ENCODE assay signal across 27 cellular contexts in the genomic region with DNA sequence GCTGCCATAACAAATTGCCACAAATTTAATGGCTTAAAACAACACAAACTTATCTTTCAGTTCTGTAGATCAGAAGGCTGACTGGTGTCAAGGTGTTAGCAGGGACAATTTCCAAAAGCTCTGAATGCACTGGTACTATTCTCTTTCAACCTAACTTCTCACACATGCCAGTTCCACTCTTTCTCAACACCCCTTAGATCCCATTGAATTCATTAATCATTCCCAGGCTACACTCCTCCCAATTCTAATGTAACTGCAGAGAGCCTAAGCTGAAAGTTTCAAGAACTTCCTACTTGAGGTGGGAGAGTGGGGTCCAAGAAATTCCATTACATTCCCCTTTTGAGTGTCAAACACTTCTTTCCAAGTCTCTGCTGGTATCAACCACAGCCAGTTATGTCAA.
"Had no signal": no experiment of that assay in that cellular context is flagged by ENCODE, and none has a peak within 500 bp of the region (broad histone marks: within the 10 kb centered on the region; RNA-seq: fewer than 3 reads in every experiment).

No MANE protein-coding gene starts in this region.

- H3K36me3 Mint-ChIP-seq: stimulated activated effector memory CD8-positive, alpha-beta T cell treated with anti-CD3 and anti-CD28 coated beads, Interleukin-12 subunit alpha, Interleukin-12 subunit beta, amount 100 ng/mL, for 72 hours; stimulated activated memory B cell treated with anti-CD40 and anti-IgM and Interleukin-4, amounts not matched to agents 10 μg/mL and 1 μg/mL and 100 μg/mL, for 72 hours; type B pancreatic cell had no signal

- H3K27me3 Mint-ChIP-seq: stimulated activated memory B cell treated with anti-CD40 and anti-IgM and Interleukin-4, amounts not matched to agents 10 μg/mL and 1 μg/mL and 100 μg/mL, for 72 hours; stimulated activated naive CD8-positive, alpha-beta T cell treated with anti-CD3 and anti-CD28 coated beads, Interleukin-15, amount 100 ng/mL, for 72 hours; stimulated activated naive CD8-positive, alpha-beta T cell treated with anti-CD3 and anti-CD28 coated beads, Interleukin-15, Interleukin-2, amounts not matched to agents 100 ng/mL and 50 ng/mL, for 24 hours; type B pancreatic cell had no signal

- H3K4me3 ChIP-seq: stomach, suprapubic skin, testis, thoracic aorta, thyroid gland, tibial artery, tibial nerve, transverse colon, upper lobe of left lung, uterus, vagina had no signal

- H3K27ac ChIP-seq: stomach, suprapubic skin, testis, thoracic aorta, thyroid gland, tibial artery, tibial nerve, transverse colon, upper lobe of left lung, uterus, vagina had no signal

- H3K4me1 ChIP-seq: stomach, thyroid gland, tibial artery, tibial nerve, upper lobe of left lung, uterus, vagina had no signal

- H3K4me3 Mint-ChIP-seq: stimulated activated effector memory CD8-positive, alpha-beta T cell treated with anti-CD3 and anti-CD28 coated beads, Interleukin-12 subunit alpha, Interleukin-12 subunit beta, amount 100 ng/mL, for 72 hours; stimulated activated memory B cell treated with anti-CD40 and anti-IgM and Interleukin-4, amounts not matched to agents 10 μg/mL and 1 μg/mL and 100 μg/mL, for 72 hours; stimulated activated naive CD8-positive, alpha-beta T cell treated with anti-CD3 and anti-CD28 coated beads, Interleukin-15, amount 100 ng/mL, for 72 hours; stimulated activated naive CD8-positive, alpha-beta T cell treated with anti-CD3 and anti-CD28 coated beads, Interleukin-15, Interleukin-2, amounts not matched to agents 100 ng/mL and 50 ng/mL, for 24 hours; type B pancreatic cell had no signal

- H3K9me3 Mint-ChIP-seq: stimulated activated effector memory CD8-positive, alpha-beta T cell treated with anti-CD3 and anti-CD28 coated beads, Interleukin-12 subunit alpha, Interleukin-12 subunit beta, amount 100 ng/mL, for 72 hours; stimulated activated memory B cell treated with anti-CD40 and anti-IgM and Interleukin-4, amounts not matched to agents 10 μg/mL and 1 μg/mL and 100 μg/mL, for 72 hours; stimulated activated naive CD8-positive, alpha-beta T cell treated with anti-CD3 and anti-CD28 coated beads, Interleukin-15, amount 100 ng/mL, for 72 hours; stimulated activated naive CD8-positive, alpha-beta T cell treated with anti-CD3 and anti-CD28 coated beads, Interleukin-15, Interleukin-2, amounts not matched to agents 100 ng/mL and 50 ng/mL, for 24 hours; type B pancreatic cell had no signal

- H3K9me3 ChIP-seq: stomach, suprapubic skin, testis, thoracic aorta, thyroid gland, tibial artery, tibial nerve, transverse colon, upper lobe of left lung, uterus, vagina had no signal

- H3K27ac Mint-ChIP-seq: stimulated activated effector memory CD8-positive, alpha-beta T cell treated with anti-CD3 and anti-CD28 coated beads, Interleukin-12 subunit alpha, Interleukin-12 subunit beta, amount 100 ng/mL, for 72 hours; stimulated activated memory B cell treated with anti-CD40 and anti-IgM and Interleukin-4, amounts not matched to agents 10 μg/mL and 1 μg/mL and 100 μg/mL, for 72 hours; stimulated activated naive CD8-positive, alpha-beta T cell treated with anti-CD3 and anti-CD28 coated beads, Interleukin-15, amount 100 ng/mL, for 72 hours; stimulated activated naive CD8-positive, alpha-beta T cell treated with anti-CD3 and anti-CD28 coated beads, Interleukin-15, Interleukin-2, amounts not matched to agents 100 ng/mL and 50 ng/mL, for 24 hours; type B pancreatic cell had no signal

- DNase-seq: stimulated activated CD4-positive, alpha-beta T cell treated with anti-CD3 and anti-CD28 coated beads, Interleukin-2, amount 100 ng/mL, for 24 hours; stimulated activated CD4-positive, alpha-beta T cell treated with anti-CD3 and anti-CD28 coated beads, Interleukin-2, amount 100 ng/mL, for 48 hours; stimulated activated CD4-positive, alpha-beta T cell treated with anti-CD3 and anti-CD28 coated beads, Interleukin-4, amount 100 ng/mL, for 1 hour; stimulated activated CD4-positive, alpha-beta T cell treated with anti-CD3 and anti-CD28 coated beads, Interleukin-4, amount 100 ng/mL, for 24 hours; stimulated activated CD4-positive, alpha-beta T cell treated with anti-CD3 and anti-CD28 coated beads, Interleukin-4, amount 100 ng/mL, for 4 hours; stimulated activated CD8-positive, alpha-beta memory T cell treated with anti-CD3 and anti-CD28 coated beads, Interleukin-4, amount 100 ng/mL, for 48 hours; stimulated activated naive CD4-positive, alpha-beta T cell; stimulated activated naive CD4-positive, alpha-beta T cell treated with Interleukin-2 at 50 U/mL for 16 hours; stimulated activated naive CD8-positive, alpha-beta T cell treated with anti-CD3 and anti-CD28 coated beads, Interleukin-15, amount 100 ng/mL, for 72 hours; stimulated activated naive CD8-positive, alpha-beta T cell treated with anti-CD3 and anti-CD28 coated beads, Interleukin-15, Interleukin-2, amounts not matched to agents 100 U/mL and 50 U/mL, for 24 hours; stomach; substantia nigra; testis; thyroid gland; tibial artery; transverse colon; trophoblast cell; upper lobe of left lung; uterus had no signal

- H3K27me3 ChIP-seq: stomach, suprapubic skin, testis, thyroid gland, tibial artery, tibial nerve, transverse colon, upper lobe of left lung, uterus, vagina had no signal

- H3K4me1 Mint-ChIP-seq: stimulated activated effector memory CD8-positive, alpha-beta T cell treated with anti-CD3 and anti-CD28 coated beads, Interleukin-12 subunit alpha, Interleukin-12 subunit beta, amount 100 ng/mL, for 72 hours; stimulated activated memory B cell treated with anti-CD40 and anti-IgM and Interleukin-4, amounts not matched to agents 10 μg/mL and 1 μg/mL and 100 μg/mL, for 72 hours; stimulated activated naive CD8-positive, alpha-beta T cell treated with anti-CD3 and anti-CD28 coated beads, Interleukin-15, amount 100 ng/mL, for 72 hours had no signal

- ATAC-seq: stimulated activated effector memory CD8-positive, alpha-beta T cell treated with anti-CD3 and anti-CD28 coated beads, Interleukin-12 subunit alpha, Interleukin-12 subunit beta, amount 100 ng/mL, for 72 hours; stimulated activated memory B cell treated with anti-CD40 and anti-IgM and Interleukin-4, amounts not matched to agents 10 μg/mL and 1 μg/mL and 100 μg/mL, for 72 hours; stimulated activated naive CD8-positive, alpha-beta T cell treated with anti-CD3 and anti-CD28 coated beads, Interleukin-15, amount 100 ng/mL, for 72 hours; stimulated activated naive CD8-positive, alpha-beta T cell treated with anti-CD3 and anti-CD28 coated beads, Interleukin-15, Interleukin-2, amounts not matched to agents 100 U/mL and 50 U/mL, for 24 hours had no signal

- H3K36me3 ChIP-seq: stomach, suprapubic skin, thoracic aorta, thyroid gland, tibial artery, tibial nerve, transverse colon, upper lobe of left lung, uterus, vagina had no signal
